In the genomic region with DNA sequence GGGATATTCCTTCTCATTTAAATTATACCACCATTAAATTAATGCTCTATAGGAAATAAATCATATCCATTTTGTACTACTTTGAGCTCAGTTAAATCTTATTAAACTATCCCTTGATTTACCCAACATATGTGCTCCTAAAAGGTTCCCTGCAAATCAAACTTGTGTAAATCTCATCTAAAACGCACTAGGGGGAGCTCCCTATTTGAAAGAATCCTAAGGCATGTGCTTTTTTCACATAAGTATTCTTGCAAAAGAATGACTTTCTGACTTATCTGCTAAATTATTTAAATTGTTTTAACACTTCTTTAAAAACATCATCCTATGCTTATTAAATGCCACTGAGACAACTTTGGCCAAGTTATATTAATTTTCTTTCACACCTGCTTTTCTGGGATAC, we compare ENCODE assay signal across 11 cellular contexts. TPM values are rescaled to one million over a fixed set of nuclear protein-coding genes. Genes with fewer than 3 reads are reported as not detected.
DNase-seq lines count a peak whose midpoint lies in the region; ATAC-seq and TF ChIP-seq lines count a peak whose summit lies in the region.
"Had no signal": no experiment of that assay in that cellular context is flagged by ENCODE, and none has a peak within 500 bp of the region (broad histone marks: within the 10 kb centered on the region; RNA-seq: fewer than 3 reads in every experiment).

No MANE protein-coding gene starts in this region.

- no peak for TF ChIP-seq EP300 in esophagus muscularis mucosa (IDR thresholded peaks at IDR 0.05)

- no peak for ATAC-seq in GM18519 (IDR thresholded peaks at IDR 0.05; ENCODE audit: low FRiP score, unreplicated experiment)
- ATAC-seq in HG02571 (IDR thresholded peaks at IDR 0.05; ENCODE audit: unreplicated experiment) = no peak

- 25% methylated on average over 1 of the region's 1 CpG for WGBS in esophagus muscularis mucosa

- H3K4me2 ChIP-seq in OCI-LY3 (ENCODE audit: low read length) = no peak overlapping the region

- no peak overlapping the region for H3K27ac ChIP-seq in OCI-LY3 (ENCODE audit: low read length)
- H3K27ac ChIP-seq in esophagus muscularis mucosa (replicated peaks in 1 of 4) = no peak overlapping the region
- H3K27ac ChIP-seq: HL-60, SJSA1 had no signal

- no peak for TF ChIP-seq POLR2A in esophagus muscularis mucosa (IDR thresholded peaks at IDR 0.05; ENCODE audit: low read depth)

- no peak overlapping the region for H3K9ac ChIP-seq in OCI-LY3 (ENCODE audit: low read length)

- peaks cover 5% of the 10 kb centered on the region; the same call in 1 of the 2 replicates for H3K79me2 ChIP-seq in OCI-LY3 (ENCODE audit: low read length)

- H3K4me1 ChIP-seq in OCI-LY3 (ENCODE audit: low read length) (peaks cover 3% of the 10 kb centered on the region; the same call in 1 of the 2 replicates), esophagus muscularis mucosa (peaks cover 2 to 18% (median 9%) of the 10 kb centered on the region in 4 donors)
- H3K4me1 ChIP-seq: SJSA1 had no signal

- peaks cover 32% of the 10 kb centered on the region for H3K36me3 ChIP-seq in OCI-LY3 (replicated peaks; ENCODE audit: low read depth, low read length)
- peaks cover 0 to 13% (median 2%) of the 10 kb centered on the region in 4 donors for H3K36me3 ChIP-seq in esophagus muscularis mucosa

- intact Hi-C loops in esophagus muscularis mucosa (cut with DNase I) = no loop called here

- H3K9me3 ChIP-seq in OCI-LY3 (ENCODE audit: insufficient read depth, low read length) (no peaks in the 10 kb centered on the region), esophagus muscularis mucosa (no peaks in the 10 kb centered on the region)
- H3K9me3 ChIP-seq: SJSA1 had no signal

- TF ChIP-seq CTCF in OCI-LY3 (IDR thresholded peaks at IDR 0.05; ENCODE audit: low read depth, low read length) = peak; percentile 61
- peak in 2 of 3 experiments; percentile 19 to 20 for TF ChIP-seq CTCF in esophagus muscularis mucosa (IDR thresholded peaks at IDR 0.05)
- TF ChIP-seq CTCF in retinal pigment epithelial cell (conservative IDR thresholded peaks at IDR 0.05; ENCODE audit: low read depth, low read length) = peak; percentile 50

- H3K4me3 ChIP-seq in OCI-LY3 (ENCODE audit: low read length) = no peak overlapping the region
- no peak overlapping the region for H3K4me3 ChIP-seq in esophagus muscularis mucosa
- no peak overlapping the region for H3K4me3 ChIP-seq in retinal pigment epithelial cell (ENCODE audit: low read length)
- H3K4me3 ChIP-seq: SJSA1 had no signal

- no peaks in the 10 kb centered on the region for H3K27me3 ChIP-seq in OCI-LY3 (ENCODE audit: low read depth, low read length)
- no peaks in the 10 kb centered on the region for H3K27me3 ChIP-seq in esophagus muscularis mucosa
- H3K27me3 ChIP-seq: SJSA1 had no signal

- DNase-seq in NCI-H2227 (lab: John Stamatoyannopoulos, UW; ENCODE audit: unreplicated experiment) = peak; percentile 4
- no peak for DNase-seq in NCI-H2227 treated with DMSO at 0.1 percent for 48 hours (lab: John Stamatoyannopoulos, UW)
- DNase-seq in esophagus muscularis mucosa (ENCODE audit: extremely low spot score) = no peak
- DNase-seq in retinal pigment epithelial cell (ENCODE audit: low read depth) = no peak
- DNase-seq in NCI-H2029 treated with DMSO at 0.1 percent for 48 hours (lab: John Stamatoyannopoulos, UW) = no peak
- DNase-seq: C1 segment of cervical spinal cord had no signal

- no peak overlapping the region for H2AFZ ChIP-seq in OCI-LY3 (ENCODE audit: low read depth, low read length)

- no peaks in the 10 kb centered on the region for H4K20me1 ChIP-seq in OCI-LY3 (ENCODE audit: insufficient read depth, low read length)

RNA-seq across cellular contexts. Expression of gene INTS6, which starts 7.9 kb away (rescaled TPM):
- total RNA-seq in esophagus muscularis mucosa = 10 to 100 TPM; 24.3 to 34.5 (median 28.9) TPM
